8 cellular contexts compared by ENCODE assay signal in genomic region chr17:36463916-36464764, GRCh38. TPM values are rescaled to one million over a fixed set of nuclear protein-coding genes. Genes with fewer than 3 reads are reported as not detected.
A peak's percentile ranks its signal among the peaks of the same experiment; 100 is the strongest.
DNase-seq lines count a peak whose midpoint lies in the region; ATAC-seq and TF ChIP-seq lines count a peak whose summit lies in the region.

No MANE protein-coding gene starts in this region.

- H3K9me3 Mint-ChIP-seq in central memory CD8-positive, alpha-beta T cell: no peaks in the 10 kb centered on the region
- H3K9me3 Mint-ChIP-seq in stimulated activated memory B cell treated with anti-CD40 and anti-IgM and Interleukin-4, amounts not matched to agents 10 μg/mL and 1 μg/mL and 100 μg/mL, for 72 hours: no peaks in the 10 kb centered on the region

- peaks cover 0 to 12% of the 10 kb centered on the region in 2 donors for H3K9me3 ChIP-seq in lung (ENCODE audit: control insufficient read depth in 2 of 2, insufficient read depth in 1 of 2, low read length in 1 of 2)

- 16 to 19% methylated on average over 53 to 54 of the region's 54 CpGs for WGBS in lung, 2 donors

- no peak overlapping the region for H3K4me3 ChIP-seq in lung

- H3K4me3 Mint-ChIP-seq in central memory CD8-positive, alpha-beta T cell: no peak overlapping the region
- H3K4me3 Mint-ChIP-seq in stimulated activated memory B cell treated with anti-CD40 and anti-IgM and Interleukin-4, amounts not matched to agents 10 μg/mL and 1 μg/mL and 100 μg/mL, for 72 hours: no peak overlapping the region

- H3K36me3 ChIP-seq in lung (ENCODE audit: control insufficient read depth in 2 of 2, insufficient read depth in 2 of 2, low read length in 2 of 2): no peaks in the 10 kb centered on the region

- peaks cover 2% of the 10 kb centered on the region for H3K36me3 Mint-ChIP-seq in central memory CD8-positive, alpha-beta T cell (ENCODE audit: insufficient read depth)
- H3K36me3 Mint-ChIP-seq in stimulated activated memory B cell treated with anti-CD40 and anti-IgM and Interleukin-4, amounts not matched to agents 10 μg/mL and 1 μg/mL and 100 μg/mL, for 72 hours: no peaks in the 10 kb centered on the region

- H3K27me3 ChIP-seq in lung (ENCODE audit: control insufficient read depth, insufficient read depth): peaks cover 22% of the 10 kb centered on the region

- peaks cover 0 to 3% of the 10 kb centered on the region in 2 donors for H3K4me1 ChIP-seq in lung (ENCODE audit: control insufficient read depth in 2 of 2, insufficient read depth in 2 of 2, low read length in 2 of 2)

- H3K27ac Mint-ChIP-seq in central memory CD8-positive, alpha-beta T cell (ENCODE audit: low read depth): no peak overlapping the region
- no peak overlapping the region for H3K27ac Mint-ChIP-seq in stimulated activated memory B cell treated with anti-CD40 and anti-IgM and Interleukin-4, amounts not matched to agents 10 μg/mL and 1 μg/mL and 100 μg/mL, for 72 hours

- DNase-seq in A172 (ENCODE audit: low spot score) (peak; percentile 77), HCEC 1CT (peak; percentile 79), SW480 (ENCODE audit: low spot score) (peak; percentile 77), lung (ENCODE audit: low spot score) (peak; percentile 41), AML-193 (lab: John Stamatoyannopoulos, UW) (no peak)
- DNase-seq in central memory CD8-positive, alpha-beta T cell (ENCODE audit: low spot score in 2 of 2): peak in 1 of 2 donors; percentile 33

- peak; percentile 78 for ATAC-seq in central memory CD8-positive, alpha-beta T cell (replicated peaks; ENCODE audit: extremely low read depth, poor library complexity, severe bottlenecking)
- peak; percentile 86 for ATAC-seq in lung (ENCODE audit: insufficient read depth, low FRiP score)
- ATAC-seq in stimulated activated memory B cell treated with anti-CD40 and anti-IgM and Interleukin-4, amounts not matched to agents 10 μg/mL and 1 μg/mL and 100 μg/mL, for 72 hours: peak; percentile 49
- ATAC-seq in GM19452 (IDR thresholded peaks at IDR 0.05; ENCODE audit: unreplicated experiment): no peak

- H3K4me1 Mint-ChIP-seq in central memory CD8-positive, alpha-beta T cell: no peaks in the 10 kb centered on the region
- H3K4me1 Mint-ChIP-seq in stimulated activated memory B cell treated with anti-CD40 and anti-IgM and Interleukin-4, amounts not matched to agents 10 μg/mL and 1 μg/mL and 100 μg/mL, for 72 hours: no peaks in the 10 kb centered on the region

- peaks cover 90% of the 10 kb centered on the region for H3K27me3 Mint-ChIP-seq in central memory CD8-positive, alpha-beta T cell
- peaks cover 87% of the 10 kb centered on the region for H3K27me3 Mint-ChIP-seq in stimulated activated memory B cell treated with anti-CD40 and anti-IgM and Interleukin-4, amounts not matched to agents 10 μg/mL and 1 μg/mL and 100 μg/mL, for 72 hours

- no peak for TF ChIP-seq CTCF in lung (IDR thresholded peaks at IDR 0.05; ENCODE audit: control extremely low read depth, extremely low read depth)

- no peak overlapping the region for H3K27ac ChIP-seq in lung (ENCODE audit: low read depth in 1 of 2, low read length in 1 of 2)

RNA-seq across cellular contexts. Expression of gene ZNHIT3, which starts 22.3 kb away (rescaled TPM):
- total RNA-seq in A172 (2014; rRNA removed; shearing (Covaris generic)): 47.7 and 89.6 TPM in 2 replicates
- 10 to 100 TPM; 23.0 to 35.2 TPM for total RNA-seq in lung
- polyA plus RNA-seq in lung: 10 to 100 TPM; 32.7 to 34.5 TPM

Comparison
In these comparisons a context has a peak if more than half of its experiments do, and no peak if none do; other contexts are left out.
1. DNase-seq: peak in A172 (single experiment), HCEC 1CT (single experiment), SW480 (single experiment) and lung (single experiment); none in AML-193 (0 of 2).